Comparison of ENCODE assay signal across 1 cellular context in the genomic region with DNA sequence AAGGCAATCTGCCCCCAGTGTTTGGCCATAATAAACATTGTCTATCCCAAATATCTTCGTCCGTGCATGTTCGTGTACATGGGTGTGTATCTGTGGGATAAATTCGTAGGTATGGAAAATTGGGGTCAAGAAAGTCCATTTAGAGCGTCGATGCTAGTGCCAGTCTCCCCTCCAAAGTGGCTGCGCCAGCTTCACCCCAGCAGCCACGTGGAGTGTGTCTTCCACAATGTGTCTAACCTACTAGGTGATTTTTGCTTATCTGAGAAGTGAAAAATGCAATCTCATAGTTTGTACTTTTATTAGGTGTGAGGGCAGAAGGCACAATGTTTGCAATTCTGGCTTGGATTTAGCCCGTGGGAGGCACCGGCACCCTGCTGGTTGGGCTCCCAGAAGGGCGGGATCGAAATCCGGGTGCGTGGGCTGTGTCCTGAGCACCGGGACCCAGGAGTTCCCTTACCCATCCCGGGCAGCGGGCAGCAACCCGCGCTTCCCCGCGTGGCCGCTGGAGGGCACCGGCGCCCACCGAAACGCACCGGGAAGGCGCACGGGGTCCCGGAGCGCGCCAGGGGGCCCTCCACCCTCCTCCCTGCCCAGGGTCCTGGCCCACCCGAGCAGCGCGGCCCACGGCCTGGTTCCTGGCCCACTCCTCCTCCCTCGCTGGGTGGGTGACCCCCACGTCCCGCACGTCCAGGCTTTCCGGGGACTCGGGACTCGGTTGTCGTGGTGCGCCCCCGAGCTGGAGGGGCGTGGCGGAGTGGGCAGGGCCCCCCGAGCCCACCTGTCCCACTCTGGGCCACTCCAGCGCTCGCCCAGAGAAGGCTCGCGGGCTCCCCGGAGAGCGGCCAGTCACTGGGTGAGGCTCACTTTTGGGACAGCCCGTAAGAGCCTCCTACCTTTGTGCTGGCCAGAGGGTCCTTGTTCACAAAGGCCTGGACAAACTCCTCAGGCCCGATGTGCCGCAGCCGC.
TF ChIP-seq lines count a peak whose summit lies in the region.

No MANE protein-coding gene starts in this region.

TF ChIP-seq in HepG2, 621 proteins besides CTCF, POLR2A, EP300 and RAD21 (continued from another document and continues in another):
- TF ChIP-seq ARID3A (IDR thresholded peaks at IDR 0.05; ENCODE audit: low read depth, low read length) (no peak), SIX1 (CRISPR knock-in tag; IDR thresholded peaks at IDR 0.05; ENCODE audit: borderline replicate concordance) (no peak), SP4 (CRISPR knock-in tag; IDR thresholded peaks at IDR 0.05) (no peak), TEAD3 (CRISPR knock-in tag; optimal IDR thresholded peaks at IDR 0.05; ENCODE audit: borderline replicate concordance) (no peak), ZFP62 (CRISPR knock-in tag; IDR thresholded peaks at IDR 0.05) (0 out of 2 replicates have a peak, but pooled peaks have one; percentile 24), HOXA5 (CRISPR knock-in tag; IDR thresholded peaks at IDR 0.05) (0 out of 2 replicates have a peak, but pooled peaks have one; percentile 25), TSC22D2 (CRISPR knock-in tag; IDR thresholded peaks at IDR 0.05; ENCODE audit: borderline replicate concordance) (no peak), DBP (CRISPR knock-in tag; IDR thresholded peaks at IDR 0.05; ENCODE audit: not compliant biosample characterization) (no peak), BCLAF1 (IDR thresholded peaks at IDR 0.05) (no peak), KDM2A (CRISPR knock-in tag; IDR thresholded peaks at IDR 0.05; ENCODE audit: borderline replicate concordance, low read depth) (peak; percentile 42; the same call in 1 of the 2 replicates), ZBTB7B (CRISPR knock-in tag; IDR thresholded peaks at IDR 0.05) (no peak), SATB2 (CRISPR knock-in tag; IDR thresholded peaks at IDR 0.05) (no peak), ZNF614 (CRISPR knock-in tag; IDR thresholded peaks at IDR 0.05; ENCODE audit: borderline replicate concordance) (no peak), REXO4 (CRISPR knock-in tag; IDR thresholded peaks at IDR 0.05; ENCODE audit: borderline replicate concordance) (no peak), MEIS1 (CRISPR knock-in tag; IDR thresholded peaks at IDR 0.05; ENCODE audit: borderline replicate concordance) (no peak), MXD4 (CRISPR knock-in tag; IDR thresholded peaks at IDR 0.05) (no peak), MLLT10 (CRISPR knock-in tag; IDR thresholded peaks at IDR 0.05) (no peak), RORA (CRISPR knock-in tag; IDR thresholded peaks at IDR 0.05) (no peak), FOXA1 (IDR thresholded peaks at IDR 0.05) (no peak), FOXA1 (CRISPR knock-in tag; IDR thresholded peaks at IDR 0.05) (no peak), GABPB1 (CRISPR knock-in tag; IDR thresholded peaks at IDR 0.05) (peak; percentile 29; the same call in 1 of the 2 replicates), SRSF1 (optimal IDR thresholded peaks at IDR 0.05; ENCODE audit: low read depth, low read length) (no peak), STAG1 (CRISPR knock-in tag; IDR thresholded peaks at IDR 0.05) (peak; percentile 90), KDM5B (CRISPR knock-in tag; IDR thresholded peaks at IDR 0.05; ENCODE audit: borderline replicate concordance) (peak; percentile 28; the same call in 1 of the 2 replicates), PAF1 (CRISPR knock-in tag; IDR thresholded peaks at IDR 0.05) (no peak), BCL6 (CRISPR knock-in tag; IDR thresholded peaks at IDR 0.05) (no peak), TBX2 (CRISPR knock-in tag; IDR thresholded peaks at IDR 0.05; ENCODE audit: borderline replicate concordance) (no peak), PRPF4 (IDR thresholded peaks at IDR 0.05; ENCODE audit: low read depth, low read length, poor library complexity, severe bottlenecking) (no peak), ZBTB1 (CRISPR knock-in tag; IDR thresholded peaks at IDR 0.05; ENCODE audit: borderline replicate concordance) (no peak), ZBTB2 (CRISPR knock-in tag; IDR thresholded peaks at IDR 0.05; ENCODE audit: low read depth) (no peak), SMARCE1 (IDR thresholded peaks at IDR 0.05; ENCODE audit: borderline replicate concordance) (no peak), ZNF580 (CRISPR knock-in tag; IDR thresholded peaks at IDR 0.05; ENCODE audit: borderline replicate concordance, low read depth) (no peak), EZH2 (conservative IDR thresholded peaks at IDR 0.05; ENCODE audit: low read depth, low read length) (no peak), ZNF496 (CRISPR knock-in tag; IDR thresholded peaks at IDR 0.05; ENCODE audit: insufficient replicate concordance) (no peak), SIN3A (IDR thresholded peaks at IDR 0.05; ENCODE audit: borderline replicate concordance, low read depth, low read length) (no peak), NFE2L2 (IDR thresholded peaks at IDR 0.05; ENCODE audit: low read length) (no peak), KDM4B (CRISPR knock-in tag; IDR thresholded peaks at IDR 0.05) (no peak), HHEX (CRISPR knock-in tag; IDR thresholded peaks at IDR 0.05) (no peak), ZNF558 (CRISPR knock-in tag; IDR thresholded peaks at IDR 0.05; ENCODE audit: borderline replicate concordance) (no peak), ZNF800 (CRISPR knock-in tag; IDR thresholded peaks at IDR 0.05) (peak; percentile 80; the same call in 1 of the 2 replicates), ZFP36L2 (CRISPR knock-in tag; IDR thresholded peaks at IDR 0.05) (no peak)
- TF ChIP-seq, protein P1, sequence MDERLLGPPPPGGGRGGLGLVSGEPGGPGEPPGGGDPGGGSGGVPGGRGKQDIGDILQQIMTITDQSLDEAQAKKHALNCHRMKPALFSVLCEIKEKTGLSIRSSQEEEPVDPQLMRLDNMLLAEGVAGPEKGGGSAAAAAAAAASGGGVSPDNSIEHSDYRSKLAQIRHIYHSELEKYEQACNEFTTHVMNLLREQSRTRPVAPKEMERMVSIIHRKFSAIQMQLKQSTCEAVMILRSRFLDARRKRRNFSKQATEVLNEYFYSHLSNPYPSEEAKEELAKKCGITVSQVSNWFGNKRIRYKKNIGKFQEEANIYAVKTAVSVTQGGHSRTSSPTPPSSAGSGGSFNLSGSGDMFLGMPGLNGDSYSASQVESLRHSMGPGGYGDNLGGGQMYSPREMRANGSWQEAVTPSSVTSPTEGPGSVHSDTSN (CRISPR knock-in tag; IDR thresholded peaks at IDR 0.05) = no peak
- TF ChIP-seq, protein P2, sequence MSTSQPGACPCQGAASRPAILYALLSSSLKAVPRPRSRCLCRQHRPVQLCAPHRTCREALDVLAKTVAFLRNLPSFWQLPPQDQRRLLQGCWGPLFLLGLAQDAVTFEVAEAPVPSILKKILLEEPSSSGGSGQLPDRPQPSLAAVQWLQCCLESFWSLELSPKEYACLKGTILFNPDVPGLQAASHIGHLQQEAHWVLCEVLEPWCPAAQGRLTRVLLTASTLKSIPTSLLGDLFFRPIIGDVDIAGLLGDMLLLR (CRISPR knock-in tag; IDR thresholded peaks at IDR 0.05) = no peak
- TF ChIP-seq, protein P3, sequence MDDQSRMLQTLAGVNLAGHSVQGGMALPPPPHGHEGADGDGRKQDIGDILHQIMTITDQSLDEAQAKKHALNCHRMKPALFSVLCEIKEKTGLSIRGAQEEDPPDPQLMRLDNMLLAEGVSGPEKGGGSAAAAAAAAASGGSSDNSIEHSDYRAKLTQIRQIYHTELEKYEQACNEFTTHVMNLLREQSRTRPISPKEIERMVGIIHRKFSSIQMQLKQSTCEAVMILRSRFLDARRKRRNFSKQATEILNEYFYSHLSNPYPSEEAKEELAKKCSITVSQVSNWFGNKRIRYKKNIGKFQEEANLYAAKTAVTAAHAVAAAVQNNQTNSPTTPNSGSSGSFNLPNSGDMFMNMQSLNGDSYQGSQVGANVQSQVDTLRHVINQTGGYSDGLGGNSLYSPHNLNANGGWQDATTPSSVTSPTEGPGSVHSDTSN (CRISPR knock-in tag; IDR thresholded peaks at IDR 0.05; ENCODE audit: borderline replicate concordance) = no peak
- TF ChIP-seq, protein P4, sequence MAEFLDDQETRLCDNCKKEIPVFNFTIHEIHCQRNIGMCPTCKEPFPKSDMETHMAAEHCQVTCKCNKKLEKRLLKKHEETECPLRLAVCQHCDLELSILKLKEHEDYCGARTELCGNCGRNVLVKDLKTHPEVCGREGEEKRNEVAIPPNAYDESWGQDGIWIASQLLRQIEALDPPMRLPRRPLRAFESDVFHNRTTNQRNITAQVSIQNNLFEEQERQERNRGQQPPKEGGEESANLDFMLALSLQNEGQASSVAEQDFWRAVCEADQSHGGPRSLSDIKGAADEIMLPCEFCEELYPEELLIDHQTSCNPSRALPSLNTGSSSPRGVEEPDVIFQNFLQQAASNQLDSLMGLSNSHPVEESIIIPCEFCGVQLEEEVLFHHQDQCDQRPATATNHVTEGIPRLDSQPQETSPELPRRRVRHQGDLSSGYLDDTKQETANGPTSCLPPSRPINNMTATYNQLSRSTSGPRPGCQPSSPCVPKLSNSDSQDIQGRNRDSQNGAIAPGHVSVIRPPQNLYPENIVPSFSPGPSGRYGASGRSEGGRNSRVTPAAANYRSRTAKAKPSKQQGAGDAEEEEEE (CRISPR knock-in tag; IDR thresholded peaks at IDR 0.05; ENCODE audit: borderline replicate concordance) = no peak
- TF ChIP-seq, protein P5, sequence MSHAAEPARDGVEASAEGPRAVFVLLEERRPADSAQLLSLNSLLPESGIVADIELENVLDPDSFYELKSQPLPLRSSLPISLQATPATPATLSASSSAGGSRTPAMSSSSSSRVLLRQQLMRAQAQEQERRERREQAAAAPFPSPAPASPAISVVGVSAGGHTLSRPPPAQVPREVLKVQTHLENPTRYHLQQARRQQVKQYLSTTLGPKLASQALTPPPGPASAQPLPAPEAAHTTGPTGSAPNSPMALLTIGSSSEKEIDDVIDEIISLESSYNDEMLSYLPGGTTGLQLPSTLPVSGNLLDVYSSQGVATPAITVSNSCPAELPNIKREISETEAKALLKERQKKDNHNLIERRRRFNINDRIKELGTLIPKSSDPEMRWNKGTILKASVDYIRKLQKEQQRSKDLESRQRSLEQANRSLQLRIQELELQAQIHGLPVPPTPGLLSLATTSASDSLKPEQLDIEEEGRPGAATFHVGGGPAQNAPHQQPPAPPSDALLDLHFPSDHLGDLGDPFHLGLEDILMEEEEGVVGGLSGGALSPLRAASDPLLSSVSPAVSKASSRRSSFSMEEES (CRISPR knock-in tag; IDR thresholded peaks at IDR 0.05) = no peak
